In the genomic region with DNA sequence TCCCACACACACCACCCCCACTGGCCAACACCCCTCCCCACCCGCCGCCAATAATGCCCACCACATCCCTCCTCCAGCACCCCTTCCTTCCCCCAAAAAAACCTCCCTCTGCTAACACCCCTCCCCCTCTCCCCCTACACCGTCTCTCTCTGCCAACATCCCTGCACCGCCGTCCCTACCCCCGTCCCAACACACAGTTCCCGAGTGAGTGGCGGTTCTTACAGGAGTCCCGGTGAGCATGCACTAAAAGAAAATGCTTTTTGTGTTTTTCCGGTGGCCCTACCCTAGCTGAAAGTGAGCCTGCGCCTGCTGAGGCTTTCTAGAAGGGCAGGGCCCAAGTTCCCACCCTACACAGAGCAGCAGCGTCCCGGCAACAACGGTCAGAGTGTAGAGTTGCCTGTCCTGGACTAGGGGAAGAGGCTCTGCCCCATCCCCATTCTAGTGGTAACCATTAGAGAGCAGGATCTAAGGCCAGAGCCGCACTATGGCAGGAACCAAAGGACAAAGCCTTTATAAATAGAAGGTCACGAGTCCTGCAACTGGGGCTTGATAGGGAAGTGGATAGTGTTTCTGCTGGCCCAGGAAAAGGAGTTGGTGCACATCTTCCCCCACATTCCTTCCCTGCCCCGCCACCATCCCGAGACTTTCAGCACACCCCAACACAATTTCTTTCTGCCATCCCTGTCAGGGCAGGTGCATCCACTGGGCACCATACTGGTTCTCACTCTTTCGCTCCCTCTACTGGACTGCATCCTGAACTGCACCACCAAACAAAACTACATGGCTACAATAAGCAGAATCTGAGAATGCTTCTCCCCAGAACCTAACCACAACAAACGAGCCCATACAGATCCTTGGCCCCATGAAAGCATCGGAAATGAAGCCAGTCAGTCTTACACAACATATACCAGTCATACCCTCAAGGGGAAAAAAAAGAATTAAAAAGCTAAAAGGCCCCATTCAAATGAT, we compare ENCODE assay signal across 1 cellular context.
TF ChIP-seq lines count a peak whose summit lies in the region.

No MANE protein-coding gene starts in this region.

TF ChIP-seq in H1, 55 proteins besides CTCF, POLR2A, EP300 and RAD21:
- TF ChIP-seq, protein P1, sequence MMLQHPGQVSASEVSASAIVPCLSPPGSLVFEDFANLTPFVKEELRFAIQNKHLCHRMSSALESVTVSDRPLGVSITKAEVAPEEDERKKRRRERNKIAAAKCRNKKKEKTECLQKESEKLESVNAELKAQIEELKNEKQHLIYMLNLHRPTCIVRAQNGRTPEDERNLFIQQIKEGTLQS (IDR thresholded peaks at IDR 0.05; ENCODE audit: insufficient read depth, low read depth, low read length): no peak
- TF ChIP-seq, protein P2, sequence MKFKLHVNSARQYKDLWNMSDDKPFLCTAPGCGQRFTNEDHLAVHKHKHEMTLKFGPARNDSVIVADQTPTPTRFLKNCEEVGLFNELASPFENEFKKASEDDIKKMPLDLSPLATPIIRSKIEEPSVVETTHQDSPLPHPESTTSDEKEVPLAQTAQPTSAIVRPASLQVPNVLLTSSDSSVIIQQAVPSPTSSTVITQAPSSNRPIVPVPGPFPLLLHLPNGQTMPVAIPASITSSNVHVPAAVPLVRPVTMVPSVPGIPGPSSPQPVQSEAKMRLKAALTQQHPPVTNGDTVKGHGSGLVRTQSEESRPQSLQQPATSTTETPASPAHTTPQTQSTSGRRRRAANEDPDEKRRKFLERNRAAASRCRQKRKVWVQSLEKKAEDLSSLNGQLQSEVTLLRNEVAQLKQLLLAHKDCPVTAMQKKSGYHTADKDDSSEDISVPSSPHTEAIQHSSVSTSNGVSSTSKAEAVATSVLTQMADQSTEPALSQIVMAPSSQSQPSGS (IDR thresholded peaks at IDR 0.05; ENCODE audit: low read length): no peak
- no peak for TF ChIP-seq CEBPB (IDR thresholded peaks at IDR 0.05; ENCODE audit: low read depth, low read length)
